ENCODE assay signal across 19 cellular contexts in genomic region chrX:131944936-131945902, GRCh38.
A peak's percentile ranks its signal among the peaks of the same experiment; 100 is the strongest.
DNase-seq lines count a peak whose midpoint lies in the region; ATAC-seq, FAIRE-seq and TF ChIP-seq lines count a peak whose summit lies in the region.
"Had no signal": no experiment of that assay in that cellular context is flagged by ENCODE, and none has a peak within 500 bp of the region (broad histone marks: within the 10 kb centered on the region; RNA-seq: fewer than 3 reads in every experiment).

No MANE protein-coding gene starts in this region.

- no peaks in the 10 kb centered on the region for H3K9me3 ChIP-seq in CD4-positive, alpha-beta T cell (ENCODE audit: control insufficient read depth, low read length)

- peak overlapping the region; percentile 22 for H3K4me3 Mint-ChIP-seq in activated T-helper 2 cell treated with anti-CD3 and anti-CD28 coated beads, Interferon-gamma antibody, Interleukin-2, Interleukin-4, amounts not matched to agents 10 μg/mL and 5 μg/mL and 100 μg/mL, durations not matched to agents 14 hours and 24 hours and 36 hours (ENCODE audit: low read depth)
- no peak overlapping the region for H3K4me3 Mint-ChIP-seq in CD4-positive, alpha-beta T cell
- H3K4me3 Mint-ChIP-seq: CD8-positive, alpha-beta memory T cell had no signal

- no peak overlapping the region for H2BK5ac ChIP-seq in mesendoderm (ENCODE audit: low read length)

- H2BK15ac ChIP-seq in mesendoderm (replicated peaks; ENCODE audit: low read depth), result no peak overlapping the region

- CTCF ChIA-PET in CD4-positive, alpha-beta T cell (lab: Charles Lee), result no interaction called here

- H3K4me2 ChIP-seq in mesendoderm (ENCODE audit: low read length), result no peak overlapping the region
- H3K4me2 ChIP-seq: BLaER1 had no signal

- H3K4ac ChIP-seq in mesendoderm (ENCODE audit: low read depth, low read length), result no peak overlapping the region

- H3K9me3 Mint-ChIP-seq in activated T-helper 2 cell treated with anti-CD3 and anti-CD28 coated beads, Interferon-gamma antibody, Interleukin-2, Interleukin-4, amounts not matched to agents 10 μg/mL and 5 μg/mL and 100 μg/mL, durations not matched to agents 14 hours and 24 hours and 36 hours, result no peaks in the 10 kb centered on the region
- no peaks in the 10 kb centered on the region for H3K9me3 Mint-ChIP-seq in CD4-positive, alpha-beta T cell
- H3K9me3 Mint-ChIP-seq: CD8-positive, alpha-beta memory T cell had no signal

- no peaks in the 10 kb centered on the region for H3K79me2 ChIP-seq in mesendoderm (ENCODE audit: control insufficient read depth, insufficient read depth, low read length)

- H2BK120ac ChIP-seq in mesendoderm (ENCODE audit: low read depth, low read length), result no peak overlapping the region

- H3K27ac ChIP-seq in mesendoderm (ENCODE audit: low read depth, low read length), result no peak overlapping the region
- no peak overlapping the region for H3K27ac ChIP-seq in CD4-positive, alpha-beta T cell (ENCODE audit: low read depth, low read length)
- H3K27ac ChIP-seq: BLaER1 had no signal

- H3K9ac ChIP-seq in mesendoderm (ENCODE audit: low read length), result no peak overlapping the region
- H3K9ac ChIP-seq: BLaER1 had no signal

- H3K36me3 Mint-ChIP-seq in activated T-helper 2 cell treated with anti-CD3 and anti-CD28 coated beads, Interferon-gamma antibody, Interleukin-2, Interleukin-4, amounts not matched to agents 10 μg/mL and 5 μg/mL and 100 μg/mL, durations not matched to agents 14 hours and 24 hours and 36 hours (ENCODE audit: low read depth), result no peaks in the 10 kb centered on the region
- H3K36me3 Mint-ChIP-seq in CD4-positive, alpha-beta T cell (ENCODE audit: low read depth), result no peaks in the 10 kb centered on the region
- H3K36me3 Mint-ChIP-seq: CD8-positive, alpha-beta memory T cell had no signal

- no CpG with 5 or more reads among the region's 7 CpGs for WGBS in mesendoderm (ENCODE audit: extremely low coverage, insufficient coverage, low lambda C conversion rate)

- no peak overlapping the region for H2AK5ac ChIP-seq in mesendoderm (ENCODE audit: low read length)

- TF ChIP-seq CTCF in CD4-positive, alpha-beta T cell (IDR thresholded peaks at IDR 0.05), result no peak

- no peaks in the 10 kb centered on the region for H3K27me3 ChIP-seq in mesendoderm (ENCODE audit: insufficient read depth, low read length, poor library complexity)
- no peaks in the 10 kb centered on the region for H3K27me3 ChIP-seq in CD4-positive, alpha-beta T cell (ENCODE audit: control insufficient read depth, insufficient read depth, low read length)

- no peak for ATAC-seq in CD4-positive, alpha-beta T cell (ENCODE audit: poor library complexity)
- ATAC-seq: Panc1 had no signal

- peaks cover 30% of the 10 kb centered on the region for H3K4me1 Mint-ChIP-seq in activated T-helper 2 cell treated with anti-CD3 and anti-CD28 coated beads, Interferon-gamma antibody, Interleukin-2, Interleukin-4, amounts not matched to agents 10 μg/mL and 5 μg/mL and 100 μg/mL, durations not matched to agents 14 hours and 24 hours and 36 hours (ENCODE audit: low read depth)
- no peaks in the 10 kb centered on the region for H3K4me1 Mint-ChIP-seq in CD4-positive, alpha-beta T cell (ENCODE audit: low read depth)
- H3K4me1 Mint-ChIP-seq: CD8-positive, alpha-beta memory T cell had no signal

- H3K56ac ChIP-seq in mesendoderm (ENCODE audit: low read length), result no peak overlapping the region

- H3K27me3 Mint-ChIP-seq in activated T-helper 2 cell treated with anti-CD3 and anti-CD28 coated beads, Interferon-gamma antibody, Interleukin-2, Interleukin-4, amounts not matched to agents 10 μg/mL and 5 μg/mL and 100 μg/mL, durations not matched to agents 14 hours and 24 hours and 36 hours (ENCODE audit: low read depth), result no peaks in the 10 kb centered on the region
- no peaks in the 10 kb centered on the region for H3K27me3 Mint-ChIP-seq in CD4-positive, alpha-beta T cell

- no peak overlapping the region for H4K5ac ChIP-seq in mesendoderm (ENCODE audit: low read length)

- H3K23ac ChIP-seq in mesendoderm (ENCODE audit: low read length), result no peak overlapping the region

- POLR2A ChIA-PET in CD4-positive, alpha-beta T cell (lab: Charles Lee), result interaction anchor here (0.6 kb wide), 1 partner anchor 101 kb away, joined by 3 read pairs; no protein-coding TSS in a partner anchor

- no peak overlapping the region for H3K18ac ChIP-seq in mesendoderm (ENCODE audit: low read length)

- DNase-seq in activated CD4-positive, alpha-beta T cell treated with anti-CD3 and anti-CD28 coated beads for 48 hours, result peak; percentile 3
- no peak for DNase-seq in activated CD4-positive, alpha-beta T cell treated with anti-CD3 and anti-CD28 coated beads, Interleukin-2, amount 50 U/mL, for 1 hour
- DNase-seq in GM12892 (ENCODE audit: insufficient read length) (no peak), mesendoderm (peak; percentile 79), NAMALWA (ENCODE audit: low spot score) (no peak), NCI-H1436 (lab: John Stamatoyannopoulos, UW) (no peak)
- DNase-seq in activated T-helper 2 cell treated with anti-CD3 and anti-CD28 coated beads, Interferon-gamma antibody, Interleukin-2, Interleukin-4, amounts not matched to agents 10 μg/mL and 5 μg/mL and 100 μg/mL, durations not matched to agents 14 hours and 24 hours and 36 hours (ENCODE audit: low spot score), result no peak
- no peak for DNase-seq in CD4-positive, alpha-beta T cell
- DNase-seq: CD8-positive, alpha-beta memory T cell; DMS79 treated with DMSO at 0.1 percent for 48 hours; GOT3; NCI-H1417; NCI-H1930; NCI-H2171 treated with DMSO at 0.1 percent for 48 hours; NCI-H510A treated with DMSO at 0.1 percent for 48 hours had no signal

- FAIRE-seq in GM12892 (lab: Jason Lieb, UNC), result peak; percentile 14
- FAIRE-seq: A204.1, D721Med had no signal

- TF ChIP-seq POLR2A in GM12892 (IDR thresholded peaks at IDR 0.05; ENCODE audit: low read depth, low read length), result no peak

- no peaks in the 10 kb centered on the region for H3K79me1 ChIP-seq in mesendoderm (ENCODE audit: low read length)

- H4K8ac ChIP-seq in mesendoderm (ENCODE audit: low read depth, low read length), result no peak overlapping the region

- H3K4me1 ChIP-seq in mesendoderm (ENCODE audit: control insufficient read depth, low read depth, low read length), result no peaks in the 10 kb centered on the region
- H3K4me1 ChIP-seq: BLaER1 had no signal

- intact Hi-C loops in activated T-helper 2 cell treated with anti-CD3 and anti-CD28 coated beads, Interferon-gamma antibody, Interleukin-2, Interleukin-4, amounts not matched to agents 10 μg/mL and 5 μg/mL and 100 μg/mL, durations not matched to agents 14 hours and 24 hours and 36 hours (cut with micrococcal nuclease), result loop anchor here (1.0 to 10.0 kb wide), 5 partner anchors 42 to 110 kb away; no protein-coding TSS in a partner anchor
- intact Hi-C loops in CD4-positive, alpha-beta T cell (cut with DNase I, micrococcal nuclease), result no loop called here

- H3K36me3 ChIP-seq in mesendoderm (ENCODE audit: control insufficient read depth, insufficient read depth, low read length), result no peaks in the 10 kb centered on the region
- H3K36me3 ChIP-seq: BLaER1 had no signal

- H3K27ac Mint-ChIP-seq in activated T-helper 2 cell treated with anti-CD3 and anti-CD28 coated beads, Interferon-gamma antibody, Interleukin-2, Interleukin-4, amounts not matched to agents 10 μg/mL and 5 μg/mL and 100 μg/mL, durations not matched to agents 14 hours and 24 hours and 36 hours, result peak overlapping the region; percentile 79
- no peak overlapping the region for H3K27ac Mint-ChIP-seq in CD4-positive, alpha-beta T cell

- H3K4me3 ChIP-seq in mesendoderm (ENCODE audit: low read length), result no peak overlapping the region
- H3K4me3 ChIP-seq: BLaER1 had no signal

Comparison
In these comparisons a context has a peak if more than half of its experiments do, and no peak if none do; other contexts are left out.
1. DNase-seq: peak in activated CD4-positive, alpha-beta T cell treated with anti-CD3 and anti-CD28 coated beads for 48 hours (single experiment) and mesendoderm (single experiment); none in activated CD4-positive, alpha-beta T cell treated with anti-CD3 and anti-CD28 coated beads, Interleukin-2, amount 50 U/mL, for 1 hour (single experiment), GM12892 (single experiment), activated T-helper 2 cell treated with anti-CD3 and anti-CD28 coated beads, Interferon-gamma antibody, Interleukin-2, Interleukin-4, amounts not matched to agents 10 μg/mL and 5 μg/mL and 100 μg/mL, durations not matched to agents 14 hours and 24 hours and 36 hours (single experiment), NAMALWA (single experiment), CD4-positive, alpha-beta T cell (0 of 10) and NCI-H1436 (single experiment).